ENCODE assay signal across 16 cellular contexts in the genomic region with DNA sequence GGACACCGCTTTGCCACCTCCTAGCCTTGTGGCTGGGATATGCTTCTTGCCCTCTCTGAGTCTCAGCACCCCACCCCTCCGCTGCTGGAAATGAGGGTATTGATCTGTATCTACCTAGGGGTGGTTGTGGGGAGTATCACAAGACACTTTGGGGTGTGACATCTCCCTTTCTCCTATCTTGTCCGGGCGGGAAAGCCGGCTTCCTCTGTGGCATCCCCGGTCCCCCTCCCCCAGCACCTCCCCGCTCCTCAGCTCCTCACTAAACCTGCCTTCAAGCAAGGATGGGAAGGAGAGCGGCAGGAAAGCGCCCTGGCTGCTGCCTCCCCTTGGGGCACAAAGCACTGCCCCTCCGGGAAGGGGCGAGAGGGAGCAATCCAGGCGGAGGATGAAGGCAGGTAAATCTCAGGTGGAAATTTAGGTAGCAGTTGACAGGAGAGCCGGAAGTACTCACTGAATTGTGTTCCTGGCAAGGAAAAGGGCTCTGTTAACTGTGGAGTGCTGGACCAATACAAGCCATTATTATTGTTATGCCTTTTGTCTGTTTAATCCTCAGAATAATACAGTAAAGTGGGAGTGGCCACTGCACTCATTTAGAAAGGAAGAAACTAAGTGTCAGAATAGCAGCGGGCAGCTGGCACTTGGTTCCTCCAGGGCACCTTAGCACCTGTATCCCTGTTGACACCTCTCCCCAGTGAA. TPM values are rescaled to one million over a fixed set of nuclear protein-coding genes. Genes with fewer than 3 reads are reported as not detected.
DNase-seq lines count a peak whose midpoint lies in the region; ATAC-seq and TF ChIP-seq lines count a peak whose summit lies in the region.
"Had no signal": no experiment of that assay in that cellular context is flagged by ENCODE, and none has a peak within 500 bp of the region (broad histone marks: within the 10 kb centered on the region; RNA-seq: fewer than 3 reads in every experiment).

No MANE protein-coding gene starts in this region.

- no peak for TF ChIP-seq POLR2A in testis (IDR thresholded peaks at IDR 0.05)

- peaks cover 32% of the 10 kb centered on the region for H3K4me1 ChIP-seq in testis
- H3K4me1 ChIP-seq: ascending aorta had no signal

- H3K27ac ChIP-seq in testis = peak overlapping the region in 1 of 2 donors; percentile 41
- H3K27ac ChIP-seq: ascending aorta, hepatocyte, left ventricle myocardium inferior had no signal

- no peak overlapping the region for H3K27ac Mint-ChIP-seq in activated T-cell treated with anti-CD3 and anti-CD28 coated beads, Interleukin-2, amount 50 U/mL, for 24 hours
- H3K27ac Mint-ChIP-seq: naive thymus-derived CD4-positive, alpha-beta T cell had no signal

- no peak overlapping the region for H3K4me3 Mint-ChIP-seq in activated T-cell treated with anti-CD3 and anti-CD28 coated beads, Interleukin-2, amount 50 U/mL, for 24 hours
- H3K4me3 Mint-ChIP-seq: activated T-cell treated with anti-CD3 and anti-CD28 coated beads, Interleukin-2, amount 50 U/mL, for 4 hours; naive thymus-derived CD4-positive, alpha-beta T cell had no signal

- no peak overlapping the region for H3K4me3 ChIP-seq in testis
- H3K4me3 ChIP-seq: ascending aorta, hepatocyte, left ventricle myocardium inferior had no signal

- H3K36me3 Mint-ChIP-seq in activated T-cell treated with anti-CD3 and anti-CD28 coated beads, Interleukin-2, amount 50 U/mL, for 24 hours (ENCODE audit: low read depth) = no peaks in the 10 kb centered on the region
- H3K36me3 Mint-ChIP-seq: naive thymus-derived CD4-positive, alpha-beta T cell had no signal

- peak; percentile 6 for DNase-seq in activated T-cell treated with anti-CD3 and anti-CD28 coated beads, Interleukin-2, amount 50 U/mL, for 24 hours
- no peak for DNase-seq in activated T-cell treated with anti-CD3 and anti-CD28 coated beads, Interleukin-2, amount 50 U/mL, for 1 hour
- peak; percentile 10 for DNase-seq in NCI-H2196 treated with DMSO at 0.1 percent for 48 hours (lab: John Stamatoyannopoulos, UW; ENCODE audit: unreplicated experiment)
- peak; percentile 39 for DNase-seq in ecto neural progenitor cell (ENCODE audit: low spot score)
- peak; percentile 25 for DNase-seq in testis
- DNase-seq in T-helper 9 cell = no peak
- no peak for DNase-seq in GM03348 (ENCODE audit: low spot score)
- DNase-seq: activated CD4-positive, CD25-positive, alpha-beta regulatory T cell; activated T-cell treated with anti-CD3 and anti-CD28 coated beads, Interleukin-2, amount 50 U/mL, for 4 hours; left ventricle myocardium inferior; naive thymus-derived CD4-positive, alpha-beta T cell; NCI-H226; SW 1271 had no signal

- H3K4me1 Mint-ChIP-seq in activated T-cell treated with anti-CD3 and anti-CD28 coated beads, Interleukin-2, amount 50 U/mL, for 24 hours (ENCODE audit: low read depth) = no peaks in the 10 kb centered on the region
- H3K4me1 Mint-ChIP-seq: naive thymus-derived CD4-positive, alpha-beta T cell had no signal

- TF ChIP-seq CTCF in testis (IDR thresholded peaks at IDR 0.05) = no peak

- no peaks in the 10 kb centered on the region for H3K36me3 ChIP-seq in testis (ENCODE audit: low read depth, missing control alignments)
- H3K36me3 ChIP-seq: ascending aorta, left ventricle myocardium inferior had no signal

- 79 to 91% methylated on average over 14 of the region's 14 CpGs for WGBS in testis, 2 donors

- ATAC-seq in GM21619 (IDR thresholded peaks at IDR 0.05; ENCODE audit: unreplicated experiment) = no peak
- ATAC-seq: activated T-cell treated with anti-CD3 and anti-CD28 coated beads, Interleukin-2, amount 50 U/mL, for 4 hours; naive thymus-derived CD4-positive, alpha-beta T cell had no signal

- intact Hi-C loops in testis (cut with DNase I; ENCODE audit: low total_unique reads) = no loop called here

- no peaks in the 10 kb centered on the region for H3K27me3 ChIP-seq in testis
- H3K27me3 ChIP-seq: ascending aorta, hepatocyte had no signal

- H3K27me3 Mint-ChIP-seq in activated T-cell treated with anti-CD3 and anti-CD28 coated beads, Interleukin-2, amount 50 U/mL, for 24 hours = no peaks in the 10 kb centered on the region

- H3K9me3 ChIP-seq in testis = no peaks in the 10 kb centered on the region
- H3K9me3 ChIP-seq: ascending aorta, left ventricle myocardium inferior had no signal

- no peaks in the 10 kb centered on the region for H3K9me3 Mint-ChIP-seq in activated T-cell treated with anti-CD3 and anti-CD28 coated beads, Interleukin-2, amount 50 U/mL, for 24 hours
- H3K9me3 Mint-ChIP-seq: activated T-cell treated with anti-CD3 and anti-CD28 coated beads, Interleukin-2, amount 50 U/mL, for 4 hours; naive thymus-derived CD4-positive, alpha-beta T cell had no signal

RNA-seq across cellular contexts. Expression of gene LRP8, which starts 49.0 kb away (rescaled TPM):
- 100 to 1,000 TPM; 223 to 253 TPM for total RNA-seq in testis
- polyA plus RNA-seq in testis (ENCODE audit: insufficient read depth, low read depth, low replicate concordance) = 64.3 TPM

Comparison
In these comparisons a context has a peak if more than half of its experiments do, and no peak if none do; other contexts are left out.
1. DNase-seq: peak in activated T-cell treated with anti-CD3 and anti-CD28 coated beads, Interleukin-2, amount 50 U/mL, for 24 hours (single experiment), NCI-H2196 treated with DMSO at 0.1 percent for 48 hours (single experiment), ecto neural progenitor cell (single experiment) and testis (single experiment); none in activated T-cell treated with anti-CD3 and anti-CD28 coated beads, Interleukin-2, amount 50 U/mL, for 1 hour (single experiment), T-helper 9 cell (single experiment) and GM03348 (single experiment).